In the genomic region with DNA sequence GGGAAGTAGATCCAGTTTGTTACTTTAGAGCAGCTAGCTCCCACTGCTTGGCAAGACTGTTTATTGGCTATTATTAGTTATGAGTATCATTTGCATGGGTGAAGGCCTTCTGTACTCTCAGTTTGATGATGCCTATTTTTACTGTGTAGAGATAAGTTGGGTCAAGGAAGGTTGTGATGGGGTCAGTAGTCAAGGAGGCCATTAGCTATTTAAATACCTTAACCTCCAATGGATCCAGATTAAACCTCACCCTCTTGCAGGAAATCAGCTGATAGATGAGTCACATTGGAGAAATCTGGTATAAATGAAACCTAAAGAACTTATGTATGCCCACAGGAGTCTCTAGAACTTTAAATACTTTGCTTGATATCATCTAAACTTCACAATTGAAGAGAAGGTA, we compare ENCODE assay signal across 15 cellular contexts. TPM values are rescaled to one million over a fixed set of nuclear protein-coding genes. Genes with fewer than 3 reads are reported as not detected.
DNase-seq lines count a peak whose midpoint lies in the region; ATAC-seq and TF ChIP-seq lines count a peak whose summit lies in the region.
"Had no signal": no experiment of that assay in that cellular context is flagged by ENCODE, and none has a peak within 500 bp of the region (broad histone marks: within the 10 kb centered on the region; RNA-seq: fewer than 3 reads in every experiment).

No MANE protein-coding gene starts in this region.

- no peak overlapping the region for H2AFZ ChIP-seq in SK-N-SH (ENCODE audit: low read depth)
- no peak overlapping the region for H2AFZ ChIP-seq in fibroblast of lung (ENCODE audit: low read length)

- TF ChIP-seq RAD21 in SK-N-SH (IDR thresholded peaks at IDR 0.05; ENCODE audit: low read length) = no peak

- peak overlapping the region; percentile 96 for H3K27ac Mint-ChIP-seq in activated CD4-positive, alpha-beta memory T cell treated with anti-CD3 and anti-CD28 coated beads for 36 hours
- H3K27ac Mint-ChIP-seq: activated B cell treated with CpG ODN at 0.5 μM for 24 hours had no signal

- no peak for ATAC-seq in SK-N-SH treated with all-trans-retinoic acid at 6 μM for 48 hours
- ATAC-seq in GM19395 (IDR thresholded peaks at IDR 0.05; ENCODE audit: unreplicated experiment) = no peak

- H3F3A ChIP-seq in SK-N-SH (replicated peaks; ENCODE audit: insufficient read depth) = peaks cover 10% of the 10 kb centered on the region

- H3K4me3 ChIP-seq in SK-N-SH (ENCODE audit: low read depth in 2 of 2, low read length in 1 of 2) (no peak overlapping the region), fibroblast of lung (replicated peaks in 1 of 4; ENCODE audit: control extremely low read depth in 1 of 4, insufficient read depth in 1 of 4, low read depth in 3 of 4, low read length in 4 of 4) (no peak overlapping the region)
- H3K4me3 ChIP-seq: dorsolateral prefrontal cortex, suprapubic skin had no signal

- intact Hi-C loops in activated CD4-positive, alpha-beta memory T cell treated with anti-CD3 and anti-CD28 coated beads for 36 hours (cut with micrococcal nuclease) = loop anchor here (5.0 kb wide), 1 partner anchor 296 kb away; the partner anchor contains the start of gene GPR176

- no peak for DNase-seq in SK-N-SH
- DNase-seq in activated CD4-positive, alpha-beta memory T cell treated with anti-CD3 and anti-CD28 coated beads for 36 hours = no peak
- DNase-seq in fibroblast of lung (ENCODE audit: low read depth in 2 of 2) = peak; percentile 39 to 49
- peak; percentile 60 for DNase-seq in renal cortical epithelial cell (ENCODE audit: low read depth)
- no peak for DNase-seq in Kasumi-1 (lab: John Stamatoyannopoulos, UW)
- no peak for DNase-seq in kidney glomerular epithelial cell (lab: John Stamatoyannopoulos, UW)
- DNase-seq: activated B cell treated with CpG ODN at 0.5 μM for 24 hours, dorsolateral prefrontal cortex, GOT3, NCI-H1417 treated with DMSO at 0.1 percent for 48 hours, NCI-H774 had no signal

- H3K4me1 ChIP-seq in SK-N-SH (ENCODE audit: control insufficient read depth in 1 of 2, insufficient read depth in 2 of 2, low read depth in 1 of 2, low read length in 1 of 2) (peaks cover 3 to 22% of the 10 kb centered on the region in 2 experiments; a peak in 3 of 4 replicates), fibroblast of lung (ENCODE audit: control insufficient read depth, extremely low read depth, insufficient read depth, low read length) (peaks cover 29% of the 10 kb centered on the region)

- no peak overlapping the region for H3K4me2 ChIP-seq in SK-N-SH
- no peak overlapping the region for H3K4me2 ChIP-seq in fibroblast of lung (ENCODE audit: extremely low read depth, insufficient read depth, low read length)

- POLR2A ChIA-PET in SK-N-SH (lab: Yijun Ruan, JAX) = no interaction called here
- POLR2A ChIA-PET in activated CD4-positive, alpha-beta memory T cell treated with anti-CD3 and anti-CD28 coated beads for 36 hours (lab: Charles Lee) = no interaction called here

- peaks cover 11% of the 10 kb centered on the region for H3K36me3 Mint-ChIP-seq in activated CD4-positive, alpha-beta memory T cell treated with anti-CD3 and anti-CD28 coated beads for 36 hours

- peak overlapping the region in 1 of 2 experiments; percentile 1; a peak in 1 of 4 replicates for H3K27ac ChIP-seq in SK-N-SH (ENCODE audit: low read depth in 2 of 2, low read length in 1 of 2)
- no peak overlapping the region for H3K27ac ChIP-seq in fibroblast of lung (ENCODE audit: insufficient read depth, low read length)
- H3K27ac ChIP-seq: 22Rv1 had no signal

- H3K9me3 Mint-ChIP-seq in activated CD4-positive, alpha-beta memory T cell treated with anti-CD3 and anti-CD28 coated beads for 36 hours = peaks cover 6% of the 10 kb centered on the region
- H3K9me3 Mint-ChIP-seq: activated B cell treated with CpG ODN at 0.5 μM for 24 hours had no signal

- no peak overlapping the region for H3K9ac ChIP-seq in SK-N-SH
- no peak overlapping the region for H3K9ac ChIP-seq in fibroblast of lung (ENCODE audit: insufficient read depth, low read length)

- TF ChIP-seq CTCF in SK-N-SH (IDR thresholded peaks at IDR 0.05) (no peak), fibroblast of lung (conservative IDR thresholded peaks at IDR 0.05 in 1 of 2, IDR thresholded peaks at IDR 0.05 in 1 of 2; ENCODE audit: low read depth in 1 of 2, low read length in 2 of 2) (no peak)

- H3K27me3 Mint-ChIP-seq in activated CD4-positive, alpha-beta memory T cell treated with anti-CD3 and anti-CD28 coated beads for 36 hours = no peaks in the 10 kb centered on the region

- no peak for TF ChIP-seq EP300 in SK-N-SH (IDR thresholded peaks at IDR 0.05; ENCODE audit: borderline replicate concordance in 1 of 2, low read depth in 1 of 2, low read length in 1 of 2)

- H3K9me3 ChIP-seq in SK-N-SH (no peaks in the 10 kb centered on the region), fibroblast of lung (ENCODE audit: control insufficient read depth, insufficient read depth, low read depth, low read length) (no peaks in the 10 kb centered on the region)
- H3K9me3 ChIP-seq: suprapubic skin had no signal

- no peaks in the 10 kb centered on the region for H3K36me3 ChIP-seq in SK-N-SH (replicated peaks in 1 of 2; ENCODE audit: control insufficient read depth in 1 of 2, insufficient read depth in 2 of 2, low read length in 1 of 2)
- no peaks in the 10 kb centered on the region for H3K36me3 ChIP-seq in fibroblast of lung (ENCODE audit: control insufficient read depth, insufficient read depth, low read length)
- H3K36me3 ChIP-seq: suprapubic skin had no signal

- H3K9me2 ChIP-seq in SK-N-SH = no peaks in the 10 kb centered on the region

- CTCF ChIA-PET in SK-N-SH (lab: Yijun Ruan, JAX) = interaction anchor here (1.0 kb wide), 1 partner anchor 46 kb away, joined by 3 read pairs; no protein-coding TSS in a partner anchor
- CTCF ChIA-PET in activated CD4-positive, alpha-beta memory T cell treated with anti-CD3 and anti-CD28 coated beads for 36 hours (lab: Charles Lee) = interaction anchor here (0.9 to 1.1 kb wide), 2 partner anchors 46 to 131 kb away, joined by 3 to 4 read pairs; no protein-coding TSS in a partner anchor

- H3K4me3 Mint-ChIP-seq in activated CD4-positive, alpha-beta memory T cell treated with anti-CD3 and anti-CD28 coated beads for 36 hours = no peak overlapping the region
- H3K4me3 Mint-ChIP-seq: activated B cell treated with CpG ODN at 0.5 μM for 24 hours had no signal

- no peaks in the 10 kb centered on the region for H4K20me1 ChIP-seq in SK-N-SH (ENCODE audit: insufficient read depth)
- no peaks in the 10 kb centered on the region for H4K20me1 ChIP-seq in fibroblast of lung (ENCODE audit: control insufficient read depth, extremely low read depth, insufficient read depth, low read length)

- H3K27me3 ChIP-seq in SK-N-SH (ENCODE audit: insufficient read depth) (no peaks in the 10 kb centered on the region), fibroblast of lung (ENCODE audit: control insufficient read depth, insufficient read depth, low read length) (no peaks in the 10 kb centered on the region)
- H3K27me3 ChIP-seq: dorsolateral prefrontal cortex, suprapubic skin had no signal

- peaks cover 83% of the 10 kb centered on the region for H3K4me1 Mint-ChIP-seq in activated CD4-positive, alpha-beta memory T cell treated with anti-CD3 and anti-CD28 coated beads for 36 hours (ENCODE audit: low read depth)

- no peaks in the 10 kb centered on the region for H3K79me2 ChIP-seq in SK-N-SH (ENCODE audit: insufficient read depth)
- H3K79me2 ChIP-seq in fibroblast of lung (ENCODE audit: control insufficient read depth, insufficient read depth, low read length) = no peaks in the 10 kb centered on the region

TF ChIP-seq in SK-N-SH, 30 proteins besides CTCF, POLR2A, EP300 and RAD21:
- TF ChIP-seq FOSL2 (IDR thresholded peaks at IDR 0.05; ENCODE audit: borderline replicate concordance, low read depth) (peak; percentile 26; the same call in 1 of the 2 replicates), CHD2 (IDR thresholded peaks at IDR 0.05; ENCODE audit: low read length, partially characterized antibody) (no peak), JUND (IDR thresholded peaks at IDR 0.05) (0 out of 2 replicates have a peak, but pooled peaks have one; percentile 28)

TF ChIP-seq in SK-N-SH treated with all-trans-retinoic acid at 6 μM for 48 hours, 23 proteins besides CTCF, POLR2A, EP300 and RAD21 (continues in another document):
- TF ChIP-seq PATZ1 (CRISPR knock-in tag; IDR thresholded peaks at IDR 0.05; ENCODE audit: borderline replicate concordance) (no peak), CSRNP3 (CRISPR knock-in tag; IDR thresholded peaks at IDR 0.05) (no peak)

RNA-seq across cellular contexts. Expression of gene THBS1, which starts 45.0 kb away (rescaled TPM):
- polyA plus RNA-seq in SK-N-SH (2012; rRNA removed) (117 and 127 TPM in 2 replicates), fibroblast of lung (533 and 1,512 TPM in 2 replicates)
- polyA plus RNA-seq in SK-N-SH (2012; cell fraction: cytosol; rRNA removed) = 36.9 and 47.2 TPM in 2 replicates
- polyA plus RNA-seq in SK-N-SH (2012; cell fraction: nucleus; rRNA removed) = 513 and 769 TPM in 2 replicates
- total RNA-seq in activated CD4-positive, alpha-beta memory T cell treated with anti-CD3 and anti-CD28 coated beads for 36 hours = 1 to 10 TPM in 1 of 2 experiments, under 1 TPM in 1; 0.93 to 1.8 TPM
- total RNA-seq in fibroblast of lung (631 and 1,745 TPM in 2 replicates), renal cortical epithelial cell (2,380 and 2,616 TPM in 2 replicates)
- 619 and 1,936 TPM in 2 replicates for polyA plus RNA-seq in fibroblast of lung (2012)
- polyA minus RNA-seq in fibroblast of lung (ENCODE audit: low replicate concordance) = 5,982 and 9,421 TPM in 2 replicates

Comparison
In these comparisons a context has a peak if more than half of its experiments do, and no peak if none do; other contexts are left out.
1. DNase-seq: peak in fibroblast of lung (2 of 2) and renal cortical epithelial cell (single experiment); none in SK-N-SH (single experiment), activated CD4-positive, alpha-beta memory T cell treated with anti-CD3 and anti-CD28 coated beads for 36 hours (single experiment), Kasumi-1 (0 of 2) and kidney glomerular epithelial cell (single experiment).
2. RNA of gene THBS1, which starts 45.0 kb away (total RNA-seq): 2,380 to 2,616 TPM in renal cortical epithelial cell and 631 to 1,745 TPM in fibroblast of lung; 0.93 to 1.8 TPM in activated CD4-positive, alpha-beta memory T cell treated with anti-CD3 and anti-CD28 coated beads for 36 hours; every median in the first group is over 100 times any median in the second.